Comparison of ENCODE assay signal across 8 cellular contexts in genomic region chr4:76624271-76624681, GRCh38.
DNase-seq lines count a peak whose midpoint lies in the region; ATAC-seq and TF ChIP-seq lines count a peak whose summit lies in the region.

No MANE protein-coding gene starts in this region.

- H3K4me1 Mint-ChIP-seq in Caco-2 (ENCODE audit: low read depth, unreplicated experiment), result peaks cover 14% of the 10 kb centered on the region
- H3K4me1 Mint-ChIP-seq in T-helper 2 cell treated with Interferon-gamma antibody and Interleukin-4, amounts not matched to agents 5 μg/mL and 100 μg/mL, for 36 hours (ENCODE audit: low read depth), result no peaks in the 10 kb centered on the region

- no peak for TF ChIP-seq POLR2A in testis (IDR thresholded peaks at IDR 0.05)

- WGBS in lung, 2 donors, result 42 to 65% methylated on average over 7 of the region's 7 CpGs
- 32 to 42% methylated on average over 7 of the region's 7 CpGs for WGBS in testis, 2 donors

- CTCF ChIA-PET in Caco-2 (lab: Charles Lee), result interaction anchor here (0.6 kb wide), 1 partner anchor 371 kb away, joined by 4 read pairs; no protein-coding TSS in a partner anchor

- H3K4me1 ChIP-seq in HUES48 (ENCODE audit: control insufficient read depth, insufficient read depth, low read length) (peaks cover 43% of the 10 kb centered on the region), lung (ENCODE audit: control insufficient read depth in 2 of 2, insufficient read depth in 2 of 2, low read length in 2 of 2) (peaks cover 2 to 25% of the 10 kb centered on the region in 2 donors), testis (no peaks in the 10 kb centered on the region), Caco-2 (peaks cover 21% of the 10 kb centered on the region)

- H3K27ac Mint-ChIP-seq in Caco-2 (ENCODE audit: unreplicated experiment), result no peak overlapping the region
- no peak overlapping the region for H3K27ac Mint-ChIP-seq in T-helper 2 cell treated with Interferon-gamma antibody and Interleukin-4, amounts not matched to agents 5 μg/mL and 100 μg/mL, for 36 hours

- no peaks in the 10 kb centered on the region for H3K36me3 Mint-ChIP-seq in Caco-2 (ENCODE audit: insufficient read depth, unreplicated experiment)
- no peaks in the 10 kb centered on the region for H3K36me3 Mint-ChIP-seq in T-helper 2 cell treated with Interferon-gamma antibody and Interleukin-4, amounts not matched to agents 5 μg/mL and 100 μg/mL, for 36 hours (ENCODE audit: low read depth)

- H3K27me3 ChIP-seq in HUES48 (ENCODE audit: control insufficient read depth, insufficient read depth, low read length), result no peaks in the 10 kb centered on the region
- H3K27me3 ChIP-seq in lung (ENCODE audit: control insufficient read depth, insufficient read depth), result no peaks in the 10 kb centered on the region
- no peaks in the 10 kb centered on the region for H3K27me3 ChIP-seq in testis
- no peaks in the 10 kb centered on the region for H3K27me3 ChIP-seq in Caco-2 (replicated peaks; ENCODE audit: control insufficient read depth, insufficient read depth, low read length)

- 0 out of 2 replicates have a peak overlapping the region, but pooled peaks have one; percentile 2 for H3K4me3 ChIP-seq in HUES48 (ENCODE audit: low read depth, low read length)
- no peak overlapping the region for H3K4me3 ChIP-seq in lung
- H3K4me3 ChIP-seq in testis, result no peak overlapping the region
- H3K4me3 ChIP-seq in Caco-2 (ENCODE audit: low read depth, low read length), result no peak overlapping the region

- peak overlapping the region; percentile 60 for H3K27ac ChIP-seq in HUES48 (ENCODE audit: low read depth, low read length)
- peak overlapping the region; percentile 10 to 91 for H3K27ac ChIP-seq in lung (ENCODE audit: low read depth in 1 of 2, low read length in 1 of 2)
- H3K27ac ChIP-seq in testis, result no peak overlapping the region

- POLR2A ChIA-PET in Caco-2 (lab: Charles Lee), result no interaction called here

- H3K9me3 Mint-ChIP-seq in Caco-2 (ENCODE audit: unreplicated experiment), result no peaks in the 10 kb centered on the region
- H3K9me3 Mint-ChIP-seq in T-helper 2 cell treated with Interferon-gamma antibody and Interleukin-4, amounts not matched to agents 5 μg/mL and 100 μg/mL, for 36 hours, result no peaks in the 10 kb centered on the region

- intact Hi-C loops in testis (cut with DNase I; ENCODE audit: low total_unique reads), result no loop called here
- intact Hi-C loops in Caco-2 (cut with micrococcal nuclease; ENCODE audit: unreplicated experiment), result no loop called here

- H3K36me3 ChIP-seq in HUES48 (ENCODE audit: control insufficient read depth, insufficient read depth, low read length) (no peaks in the 10 kb centered on the region), lung (ENCODE audit: control insufficient read depth in 2 of 2, insufficient read depth in 2 of 2, low read length in 2 of 2) (no peaks in the 10 kb centered on the region), testis (ENCODE audit: low read depth, missing control alignments) (no peaks in the 10 kb centered on the region), Caco-2 (ENCODE audit: control insufficient read depth, insufficient read depth, low read length) (peaks cover under 1% of the 10 kb centered on the region; the same call in 1 of the 2 replicates)

- H3K27me3 Mint-ChIP-seq in Caco-2 (ENCODE audit: insufficient read depth, unreplicated experiment), result no peaks in the 10 kb centered on the region
- peaks cover 21% of the 10 kb centered on the region for H3K27me3 Mint-ChIP-seq in T-helper 2 cell treated with Interferon-gamma antibody and Interleukin-4, amounts not matched to agents 5 μg/mL and 100 μg/mL, for 36 hours (ENCODE audit: low read depth)

- no TSS peak for BruUV-seq in Caco-2 (replicated peaks; lab: Mats Ljungman, UMichigan)

- no peaks in the 10 kb centered on the region for H3K9me3 ChIP-seq in HUES48 (ENCODE audit: control insufficient read depth, insufficient read depth, low read length)
- H3K9me3 ChIP-seq in lung (ENCODE audit: control insufficient read depth in 2 of 2, insufficient read depth in 1 of 2, low read length in 1 of 2), result no peaks in the 10 kb centered on the region
- H3K9me3 ChIP-seq in testis, result no peaks in the 10 kb centered on the region
- no peaks in the 10 kb centered on the region for H3K9me3 ChIP-seq in Caco-2

- ATAC-seq in lung (ENCODE audit: insufficient read depth, low FRiP score) (peak; percentile 10), HG03196 (IDR thresholded peaks at IDR 0.05; ENCODE audit: unreplicated experiment) (no peak)

- TF ChIP-seq CTCF in lung (IDR thresholded peaks at IDR 0.05; ENCODE audit: control extremely low read depth, extremely low read depth) (no peak), testis (IDR thresholded peaks at IDR 0.05) (no peak), Caco-2 (IDR thresholded peaks at IDR 0.05; ENCODE audit: insufficient read depth in 1 of 2, low read depth in 1 of 2, low read length in 1 of 2, severe bottlenecking in 1 of 2, unreplicated experiment in 1 of 2) (no peak)

- DNase-seq in ecto neural progenitor cell (ENCODE audit: low spot score), result peak; percentile 64
- DNase-seq in lung (ENCODE audit: low spot score), result peak; percentile 37
- peak; percentile 32 for DNase-seq in testis
- no peak for DNase-seq in Caco-2
- no peak for DNase-seq in AML-193 (lab: John Stamatoyannopoulos, UW)
- DNase-seq in T-helper 2 cell treated with Interferon-gamma antibody and Interleukin-4, amounts not matched to agents 5 μg/mL and 100 μg/mL, for 36 hours (ENCODE audit: low spot score), result no peak

- H3K4me3 Mint-ChIP-seq in Caco-2 (ENCODE audit: unreplicated experiment), result no peak overlapping the region
- H3K4me3 Mint-ChIP-seq in T-helper 2 cell treated with Interferon-gamma antibody and Interleukin-4, amounts not matched to agents 5 μg/mL and 100 μg/mL, for 36 hours, result no peak overlapping the region

- H3K9ac ChIP-seq in HUES48 (ENCODE audit: low read depth, low read length), result no peak overlapping the region

Comparison
In these comparisons a context has a peak if more than half of its experiments do, and no peak if none do; other contexts are left out.
1. H3K27ac ChIP-seq: peak in HUES48 (single experiment) and lung (2 of 2); none in testis (0 of 2).
2. DNase-seq: peak in ecto neural progenitor cell (single experiment), lung (single experiment) and testis (single experiment); none in Caco-2 (0 of 2), AML-193 (0 of 2) and T-helper 2 cell treated with Interferon-gamma antibody and Interleukin-4, amounts not matched to agents 5 μg/mL and 100 μg/mL, for 36 hours (single experiment).